In the genomic region with DNA sequence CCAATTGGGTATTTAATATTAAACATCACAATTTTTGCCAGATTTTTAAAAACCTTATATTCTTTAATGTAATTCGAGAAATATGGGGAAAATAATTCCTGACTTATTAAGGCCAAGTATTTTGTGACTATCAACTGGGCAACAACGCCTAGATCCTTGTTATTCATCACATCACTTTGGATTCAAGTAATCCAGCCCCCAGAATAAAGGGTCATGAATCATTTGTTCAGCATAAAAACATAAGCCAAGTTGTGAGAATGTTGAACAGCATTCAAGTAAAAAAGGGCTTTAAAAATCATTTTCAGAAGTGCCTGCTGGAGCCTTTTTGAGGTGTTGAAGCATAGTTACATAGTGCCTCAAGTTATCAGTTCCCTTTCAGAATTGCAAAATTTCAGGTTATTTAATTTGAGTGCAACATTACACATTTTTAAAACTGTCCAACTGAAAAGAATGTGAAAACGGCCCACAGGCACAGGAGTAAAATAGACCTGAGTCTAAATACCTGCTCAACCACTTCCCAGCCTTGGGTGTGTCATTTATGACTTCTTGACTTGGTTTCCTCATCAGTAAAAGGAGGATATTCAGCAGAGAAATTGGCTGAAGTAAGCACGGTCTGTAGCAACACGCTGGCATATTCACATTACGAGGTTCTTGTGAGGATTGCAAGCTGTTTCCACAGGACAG, we compare ENCODE assay signal across 15 cellular contexts. TPM values are rescaled to one million over a fixed set of nuclear protein-coding genes. Genes with fewer than 3 reads are reported as not detected.
DNase-seq lines count a peak whose midpoint lies in the region; ATAC-seq and TF ChIP-seq lines count a peak whose summit lies in the region.
"Had no signal": no experiment of that assay in that cellular context is flagged by ENCODE, and none has a peak within 500 bp of the region (broad histone marks: within the 10 kb centered on the region; RNA-seq: fewer than 3 reads in every experiment).

No MANE protein-coding gene starts in this region.

- H3K4me2 ChIP-seq in trophoblast cell (ENCODE audit: low read length), result no peak overlapping the region

- no peaks in the 10 kb centered on the region for H3K9me3 ChIP-seq in trophoblast cell (ENCODE audit: insufficient read depth, low read depth, low read length)
- H3K9me3 ChIP-seq in CD8-positive, alpha-beta T cell (ENCODE audit: low read length), result no peaks in the 10 kb centered on the region

- H3K4me1 Mint-ChIP-seq in endothelial cell (ENCODE audit: unreplicated experiment), result peaks cover 54% of the 10 kb centered on the region
- H3K4me1 Mint-ChIP-seq in CD8-positive, alpha-beta T cell (ENCODE audit: low read depth), result peaks cover 72% of the 10 kb centered on the region

- H3K14ac ChIP-seq in trophoblast cell (ENCODE audit: low read length), result no peak overlapping the region

- H2AK5ac ChIP-seq in trophoblast cell (ENCODE audit: low read length), result no peak overlapping the region

- H3K27ac ChIP-seq in foreskin keratinocyte (peak overlapping the region; percentile 22), trophoblast cell (ENCODE audit: low read depth, low read length) (no peak overlapping the region)
- H3K27ac ChIP-seq in CD8-positive, alpha-beta T cell (ENCODE audit: low read depth, low read length), result no peak overlapping the region

- H3K9me3 Mint-ChIP-seq in endothelial cell (ENCODE audit: unreplicated experiment), result no peaks in the 10 kb centered on the region
- H3K9me3 Mint-ChIP-seq in CD8-positive, alpha-beta T cell, result no peaks in the 10 kb centered on the region

- H3K18ac ChIP-seq in trophoblast cell (ENCODE audit: low read length), result no peak overlapping the region

- H2BK120ac ChIP-seq in trophoblast cell (ENCODE audit: insufficient read depth, low read length, poor library complexity), result no peak overlapping the region

- no peak overlapping the region for H3K4me3 Mint-ChIP-seq in endothelial cell (ENCODE audit: unreplicated experiment)
- no peak overlapping the region for H3K4me3 Mint-ChIP-seq in CD8-positive, alpha-beta T cell

- DNase-seq in Right ventricle myocardium inferior (ENCODE audit: missing footprints), result no peak
- DNase-seq in cardiac septum (ENCODE audit: low spot score), result no peak
- peak in 1 of 2 donors; percentile 82 for DNase-seq in foreskin keratinocyte
- DNase-seq in trophoblast cell, result peak; percentile 59 to 74
- no peak for DNase-seq in endothelial cell (ENCODE audit: low spot score)
- no peak for DNase-seq in CD8-positive, alpha-beta T cell
- DNase-seq in activated CD8-positive, alpha-beta memory T cell treated with anti-CD3 and anti-CD28 coated beads for 24 hours, result no peak
- DNase-seq: ACHN; activated T-cell treated with anti-CD3 and anti-CD28 coated beads, Interleukin-2, amount 50 U/mL, for 1 hour; Calu3; erythroblast; KG1; naive B cell; NCI-H2081 had no signal

- POLR2A ChIA-PET in CD8-positive, alpha-beta T cell (lab: Charles Lee), result no interaction called here

- no peak overlapping the region for H3K23ac ChIP-seq in trophoblast cell (ENCODE audit: low read length)

- no peak overlapping the region for H2BK5ac ChIP-seq in trophoblast cell (ENCODE audit: low read depth, low read length, poor library complexity)

- H3K9ac ChIP-seq in trophoblast cell (ENCODE audit: low read length), result no peak overlapping the region

- H4K91ac ChIP-seq in trophoblast cell (ENCODE audit: low read depth, low read length), result no peak overlapping the region

- H3K4me1 ChIP-seq in foreskin keratinocyte (peaks cover 89% of the 10 kb centered on the region), trophoblast cell (ENCODE audit: control insufficient read depth in 1 of 2, insufficient read depth in 2 of 2, low read length in 2 of 2) (peaks cover 0 to 6% of the 10 kb centered on the region in 2 experiments)
- no peaks in the 10 kb centered on the region for H3K4me1 ChIP-seq in CD8-positive, alpha-beta T cell (ENCODE audit: insufficient read depth, low read length)

- H3K27me3 Mint-ChIP-seq in endothelial cell (ENCODE audit: unreplicated experiment), result no peaks in the 10 kb centered on the region
- no peaks in the 10 kb centered on the region for H3K27me3 Mint-ChIP-seq in CD8-positive, alpha-beta T cell (ENCODE audit: low read depth)
- H3K27me3 Mint-ChIP-seq: naive B cell had no signal

- TF ChIP-seq CTCF in foreskin keratinocyte (conservative IDR thresholded peaks at IDR 0.05) (no peak), endothelial cell (IDR thresholded peaks at IDR 0.05; ENCODE audit: unreplicated experiment) (no peak)
- no peak for TF ChIP-seq CTCF in CD8-positive, alpha-beta T cell (IDR thresholded peaks at IDR 0.05)

- H3K27me3 ChIP-seq in foreskin keratinocyte (no peaks in the 10 kb centered on the region), trophoblast cell (ENCODE audit: insufficient read depth, low read length) (no peaks in the 10 kb centered on the region)
- H3K27me3 ChIP-seq in CD8-positive, alpha-beta T cell (ENCODE audit: insufficient read depth, low read length), result no peaks in the 10 kb centered on the region

- no peak overlapping the region for H3K27ac Mint-ChIP-seq in endothelial cell (ENCODE audit: unreplicated experiment)
- no peak overlapping the region for H3K27ac Mint-ChIP-seq in CD8-positive, alpha-beta T cell

- H3K36me3 Mint-ChIP-seq in endothelial cell (ENCODE audit: low read depth, unreplicated experiment), result peaks cover 34% of the 10 kb centered on the region
- peaks cover 52% of the 10 kb centered on the region for H3K36me3 Mint-ChIP-seq in CD8-positive, alpha-beta T cell

- CTCF ChIA-PET in CD8-positive, alpha-beta T cell (lab: Charles Lee), result interaction anchor here (2.7 kb wide), 1 partner anchor 169 kb away, joined by 9 read pairs; no protein-coding TSS in a partner anchor

- no peak overlapping the region for H4K12ac ChIP-seq in trophoblast cell (ENCODE audit: low read depth, low read length)

- no peak overlapping the region for H3K4ac ChIP-seq in trophoblast cell (ENCODE audit: low read depth, low read length)

- H2AFZ ChIP-seq in trophoblast cell (ENCODE audit: insufficient read depth, low read length, poor library complexity), result no peak overlapping the region

- H3K79me2 ChIP-seq in trophoblast cell (ENCODE audit: control insufficient read depth, insufficient read depth, low read length, poor library complexity), result peaks cover 2% of the 10 kb centered on the region

- peaks cover 4 to 13% of the 10 kb centered on the region in 2 experiments for H3K36me3 ChIP-seq in trophoblast cell (ENCODE audit: control insufficient read depth in 1 of 2, insufficient read depth in 2 of 2, low read length in 2 of 2)
- peaks cover 7% of the 10 kb centered on the region for H3K36me3 ChIP-seq in CD8-positive, alpha-beta T cell (ENCODE audit: insufficient read depth, low read length)

- H2BK12ac ChIP-seq in trophoblast cell (ENCODE audit: low read length), result no peak overlapping the region

- WGBS in trophoblast cell (ENCODE audit: extremely low coverage, insufficient coverage, insufficient read length), result no CpG with 5 or more reads among the region's 6 CpGs

- H3K79me1 ChIP-seq in trophoblast cell (ENCODE audit: low read length), result no peaks in the 10 kb centered on the region

- intact Hi-C loops in Right ventricle myocardium inferior (cut with DNase I), result no loop called here
- intact Hi-C loops in cardiac septum (cut with DNase I), result no loop called here
- intact Hi-C loops in CD8-positive, alpha-beta T cell (cut with DNase I, micrococcal nuclease), result no loop called here

- peak; percentile 62 for ATAC-seq in Right ventricle myocardium inferior
- ATAC-seq in foreskin keratinocyte, result peak; percentile 21
- no peak for ATAC-seq in CD8-positive, alpha-beta T cell
- ATAC-seq in HG03196 (IDR thresholded peaks at IDR 0.05; ENCODE audit: unreplicated experiment), result no peak

- H3K4me3 ChIP-seq in trophoblast cell (ENCODE audit: low read depth, low read length), result no peak overlapping the region
- H3K4me3 ChIP-seq in CD8-positive, alpha-beta T cell (ENCODE audit: low read depth, low read length), result no peak overlapping the region

- H4K8ac ChIP-seq in trophoblast cell (ENCODE audit: low read depth, low read length), result no peak overlapping the region

RNA-seq across cellular contexts. Expression of gene MBNL2, which starts 56.4 kb away (rescaled TPM):
- 69.1 TPM for total RNA-seq in Right ventricle myocardium inferior
- 67.6 TPM for total RNA-seq in cardiac septum
- 27.3 and 33.1 TPM in 2 replicates for total RNA-seq in foreskin keratinocyte
- polyA plus RNA-seq in foreskin keratinocyte, result 5.0 and 5.2 TPM in 2 replicates
- polyA plus RNA-seq in trophoblast cell (2013), result 173 and 175 TPM in 2 replicates
- total RNA-seq in endothelial cell (ENCODE audit: unreplicated experiment), result 137 TPM
- total RNA-seq in CD8-positive, alpha-beta T cell, result 10 to 100 TPM; 31.2 to 33.2 TPM

Comparison
In these comparisons a context has a peak if more than half of its experiments do, and no peak if none do; other contexts are left out.
1. ATAC-seq: peak in Right ventricle myocardium inferior (single experiment) and foreskin keratinocyte (single experiment); none in CD8-positive, alpha-beta T cell (single experiment) and HG03196 (single experiment).
2. DNase-seq: peak in trophoblast cell (2 of 2); none in Right ventricle myocardium inferior (single experiment), cardiac septum (single experiment), endothelial cell (single experiment), CD8-positive, alpha-beta T cell (0 of 7) and activated CD8-positive, alpha-beta memory T cell treated with anti-CD3 and anti-CD28 coated beads for 24 hours (single experiment).